In genomic region chr7:89773594-89773993, GRCh38 we compare ENCODE assay signal across 24 cellular contexts.
"Had no signal": no experiment of that assay in that cellular context is flagged by ENCODE, and none has a peak within 500 bp of the region (broad histone marks: within the 10 kb centered on the region; RNA-seq: fewer than 3 reads in every experiment).

No MANE protein-coding gene starts in this region.

- H3K9ac ChIP-seq: KMS-11 had no signal

- H3K4me3 ChIP-seq: K562, SJSA1, SK-N-MC had no signal

- H3K36me3 ChIP-seq: SJSA1 had no signal

- DNase-seq: Kasumi-1, MM.1S, NCI-H1048, NCI-H1105, NCI-H1417, NCI-H1436 treated with DMSO at 0.1 percent for 48 hours, NCI-H1694, NCI-H187 treated with DMSO at 0.1 percent for 48 hours, NCI-H2029 treated with DMSO at 0.1 percent for 48 hours, NCI-H2171, NCI-H226, NCI-H446, NCI-H510A, NCI-H524 treated with DMSO at 0.1 percent for 48 hours, NCI-H69, NCI-H774, Right ventricle myocardium superior, RPMI8226, SIG-M5 had no signal

- H3K9me3 ChIP-seq: SJSA1 had no signal

- H3K27ac ChIP-seq: HL-60, KMS-11, SJSA1, SK-N-MC had no signal

- H3K4me2 ChIP-seq: KMS-11 had no signal

- H3K27me3 ChIP-seq: SJSA1 had no signal

- ATAC-seq: K562 had no signal
